19 cellular contexts compared by ENCODE assay signal in the genomic region with DNA sequence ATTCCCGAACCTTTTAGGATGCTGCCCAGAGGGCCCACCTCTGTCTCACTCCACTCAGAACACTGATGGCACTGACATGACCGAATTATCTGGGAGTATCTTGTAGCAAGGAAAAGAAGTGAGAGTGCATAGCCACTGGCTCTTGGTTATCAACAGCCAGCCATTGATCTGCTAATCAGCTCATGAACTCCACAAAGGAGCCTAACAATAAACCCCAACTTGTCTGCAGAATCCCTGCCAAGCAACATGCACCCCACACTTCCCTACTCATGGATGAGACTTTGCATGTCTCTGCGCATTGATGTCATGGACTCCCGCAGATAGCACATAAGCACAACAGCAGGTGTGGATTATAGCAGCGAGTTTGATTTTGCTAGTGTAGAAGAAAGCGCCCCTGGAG.
DNase-seq lines count a peak whose midpoint lies in the region; ATAC-seq and TF ChIP-seq lines count a peak whose summit lies in the region.
"Had no signal": no experiment of that assay in that cellular context is flagged by ENCODE, and none has a peak within 500 bp of the region (broad histone marks: within the 10 kb centered on the region; RNA-seq: fewer than 3 reads in every experiment).

No MANE protein-coding gene starts in this region.

- H3K27ac ChIP-seq in GM23338 (ENCODE audit: low read depth) (no peak overlapping the region), OCI-LY3 (ENCODE audit: low read length) (no peak overlapping the region), neural progenitor cell (no peak overlapping the region)
- H3K27ac ChIP-seq: 22Rv1, A549, C4-2B, HL-60 had no signal

- H3K36me3 Mint-ChIP-seq in GM23338 (ENCODE audit: low read depth) (peaks cover 10% of the 10 kb centered on the region; the same call in 2 of the 3 replicates), neural progenitor cell (peaks cover 3% of the 10 kb centered on the region)
- H3K36me3 Mint-ChIP-seq: IgD-negative memory B cell had no signal

- H3K4me3 Mint-ChIP-seq in GM23338: no peak overlapping the region
- no peak overlapping the region for H3K4me3 Mint-ChIP-seq in neural progenitor cell
- H3K4me3 Mint-ChIP-seq: CD4-positive, alpha-beta T cell; IgD-negative memory B cell had no signal

- H3K9ac ChIP-seq in OCI-LY3 (ENCODE audit: low read length) (no peak overlapping the region), iPS-15b (ENCODE audit: low read depth, low read length) (no peak overlapping the region), neural progenitor cell (no peak overlapping the region)

- no peak overlapping the region for H3K4me3 ChIP-seq in GM23338
- H3K4me3 ChIP-seq in OCI-LY3 (ENCODE audit: low read length): peak overlapping the region; percentile 21; the same call in 1 of the 2 replicates
- peak overlapping the region; percentile 19 for H3K4me3 ChIP-seq in iPS-15b (ENCODE audit: low read depth, low read length)
- no peak overlapping the region for H3K4me3 ChIP-seq in neural progenitor cell
- H3K4me3 ChIP-seq: A549 had no signal

- H3K27me3 ChIP-seq in GM23338 (ENCODE audit: insufficient read depth) (no peaks in the 10 kb centered on the region), OCI-LY3 (ENCODE audit: low read depth, low read length) (no peaks in the 10 kb centered on the region), iPS-15b (ENCODE audit: control insufficient read depth, insufficient read depth, low read length) (no peaks in the 10 kb centered on the region), neural progenitor cell (no peaks in the 10 kb centered on the region)

- H3K9me3 ChIP-seq in OCI-LY3 (ENCODE audit: insufficient read depth, low read length) (no peaks in the 10 kb centered on the region), iPS-15b (ENCODE audit: control insufficient read depth, insufficient read depth, low read length) (no peaks in the 10 kb centered on the region), neural progenitor cell (ENCODE audit: low read depth) (no peaks in the 10 kb centered on the region)
- H3K9me3 ChIP-seq: A549 had no signal

- H3K27ac Mint-ChIP-seq in GM23338 (no peak overlapping the region), neural progenitor cell (no peak overlapping the region)
- H3K27ac Mint-ChIP-seq: CD4-positive, alpha-beta T cell; IgD-negative memory B cell had no signal

- H3K9me2 ChIP-seq in GM23338 (ENCODE audit: insufficient read depth): no peaks in the 10 kb centered on the region

- H3K36me3 ChIP-seq in GM23338 (ENCODE audit: insufficient read depth) (0 out of 2 replicates have a peak, but pooled peaks cover 4% of the 10 kb centered on the region), OCI-LY3 (replicated peaks; ENCODE audit: low read depth, low read length) (no peaks in the 10 kb centered on the region), iPS-15b (ENCODE audit: control insufficient read depth, insufficient read depth, low read length) (no peaks in the 10 kb centered on the region), neural progenitor cell (no peaks in the 10 kb centered on the region)

- DNase-seq in GM23338 (ENCODE audit: low spot score) (no peak), neural progenitor cell (ENCODE audit: low spot score) (peak; percentile 10), NCI-H2227 treated with DMSO at 0.1 percent for 48 hours (lab: John Stamatoyannopoulos, UW) (no peak), NCI-H1417 treated with DMSO at 0.1 percent for 48 hours (lab: John Stamatoyannopoulos, UW) (no peak)
- DNase-seq: AML-193; Caco-2; CD4-positive, alpha-beta T cell; GDM1; HCEC 1CT; KBM-7 had no signal

- H3F3A ChIP-seq in GM23338 (replicated peaks; ENCODE audit: low read depth) (no peaks in the 10 kb centered on the region), neural progenitor cell (ENCODE audit: low read depth) (no peaks in the 10 kb centered on the region)

- H3K4me1 ChIP-seq in GM23338 (ENCODE audit: insufficient read depth) (peaks cover 9% of the 10 kb centered on the region), OCI-LY3 (ENCODE audit: low read length) (no peaks in the 10 kb centered on the region), iPS-15b (ENCODE audit: control insufficient read depth, insufficient read depth, low read length) (peaks cover 4% of the 10 kb centered on the region), neural progenitor cell (no peaks in the 10 kb centered on the region)
- H3K4me1 ChIP-seq: A549, Caco-2 had no signal

- H3K79me2 ChIP-seq in GM23338 (replicated peaks; ENCODE audit: insufficient read depth): no peaks in the 10 kb centered on the region
- H3K79me2 ChIP-seq in OCI-LY3 (ENCODE audit: low read length): no peaks in the 10 kb centered on the region
- no peaks in the 10 kb centered on the region for H3K79me2 ChIP-seq in neural progenitor cell (ENCODE audit: low read depth)

- H3K27me3 Mint-ChIP-seq in GM23338 (ENCODE audit: insufficient read depth, low read depth, poor library complexity) (peaks cover 2% of the 10 kb centered on the region), neural progenitor cell (ENCODE audit: insufficient read depth, low read depth) (peaks cover 2% of the 10 kb centered on the region)
- H3K27me3 Mint-ChIP-seq: CD4-positive, alpha-beta T cell; IgD-negative memory B cell had no signal

- H3K4me2 ChIP-seq in GM23338 (0 out of 2 replicates have a peak overlapping the region, but pooled peaks have one; percentile 36), OCI-LY3 (ENCODE audit: low read length) (no peak overlapping the region), neural progenitor cell (no peak overlapping the region)
- H3K4me2 ChIP-seq: A549 had no signal

- 0 out of 2 replicates have a peak overlapping the region, but pooled peaks have one; percentile 16 for H2AFZ ChIP-seq in GM23338
- peak overlapping the region; percentile 65; the same call in 1 of the 2 replicates for H2AFZ ChIP-seq in OCI-LY3 (ENCODE audit: low read depth, low read length)
- H2AFZ ChIP-seq in neural progenitor cell (replicated peaks): peak overlapping the region; percentile 22

- H3K4me1 Mint-ChIP-seq in GM23338: peaks cover 11% of the 10 kb centered on the region
- no peaks in the 10 kb centered on the region for H3K4me1 Mint-ChIP-seq in neural progenitor cell
- H3K4me1 Mint-ChIP-seq: IgD-negative memory B cell had no signal

- peaks cover 8% of the 10 kb centered on the region; the same call in 2 of the 3 replicates for H3K9me3 Mint-ChIP-seq in GM23338
- peaks cover 25% of the 10 kb centered on the region for H3K9me3 Mint-ChIP-seq in neural progenitor cell

- H4K20me1 ChIP-seq in GM23338 (replicated peaks; ENCODE audit: insufficient read depth): no peaks in the 10 kb centered on the region
- no peaks in the 10 kb centered on the region for H4K20me1 ChIP-seq in OCI-LY3 (ENCODE audit: insufficient read depth, low read length)
- no peaks in the 10 kb centered on the region for H4K20me1 ChIP-seq in neural progenitor cell (ENCODE audit: low read depth)

- ATAC-seq in GM23338 (peak; percentile 69), GM18870 (IDR thresholded peaks at IDR 0.05; ENCODE audit: unreplicated experiment) (no peak)
- ATAC-seq: A549, HepG2 had no signal

- TF ChIP-seq CTCF in GM23338 (conservative IDR thresholded peaks at IDR 0.05; ENCODE audit: low read depth in 2 of 2) (no peak), OCI-LY3 (IDR thresholded peaks at IDR 0.05; ENCODE audit: low read depth, low read length) (no peak), neural progenitor cell (IDR thresholded peaks at IDR 0.05) (no peak)

TF ChIP-seq in GM23338, 12 proteins besides CTCF, POLR2A, EP300 and RAD21 (continues in another document):
- no peak for TF ChIP-seq POLR2AphosphoS5 (IDR thresholded peaks at IDR 0.05; ENCODE audit: low read depth)

Comparison
In these comparisons a context has a peak if more than half of its experiments do, and no peak if none do; other contexts are left out.
1. H3K4me3 ChIP-seq: peak in OCI-LY3 (single experiment) and iPS-15b (single experiment); none in GM23338 (single experiment) and neural progenitor cell (single experiment).
2. Peak in every context shown above with its lines, with median percentiles within 50 percentile points of each other: H2AFZ ChIP-seq.